34 cellular contexts compared by ENCODE assay signal in genomic region chr20:23879811-23880374, GRCh38. TPM values are rescaled to one million over a fixed set of nuclear protein-coding genes. Genes with fewer than 3 reads are reported as not detected.
A peak's percentile ranks its signal among the peaks of the same experiment; 100 is the strongest.
DNase-seq lines count a peak whose midpoint lies in the region; ATAC-seq, FAIRE-seq and TF ChIP-seq lines count a peak whose summit lies in the region.
"Had no signal": no experiment of that assay in that cellular context is flagged by ENCODE, and none has a peak within 500 bp of the region (broad histone marks: within the 10 kb centered on the region; RNA-seq: fewer than 3 reads in every experiment).

No MANE protein-coding gene starts in this region.

- H3K79me2 ChIP-seq in H1 (ENCODE audit: control insufficient read depth in 1 of 2, insufficient read depth in 2 of 2, low read length in 2 of 2) (no peaks in the 10 kb centered on the region), H9 (ENCODE audit: insufficient read depth, low read length) (no peaks in the 10 kb centered on the region), osteoblast (ENCODE audit: insufficient read depth, low read length) (no peaks in the 10 kb centered on the region)

- H2BK120ac ChIP-seq in H1 (replicated peaks; ENCODE audit: low read depth, low read length): no peak overlapping the region
- H2BK120ac ChIP-seq in H9 (ENCODE audit: low read depth, low read length, poor library complexity, severe bottlenecking): no peak overlapping the region

- intact Hi-C loops in pancreas (cut with DNase I): no loop called here

- CTCF ChIA-PET in H1 (lab: Charles Lee; ENCODE audit: partially characterized antibody): interaction anchor here (1.1 to 4.1 kb wide), 2 partner anchors 10 to 281 kb away, joined by 3 to 25 read pairs; no protein-coding TSS in a partner anchor

- H3K14ac ChIP-seq in H1 (ENCODE audit: insufficient read length) (no peak overlapping the region), H9 (ENCODE audit: insufficient read depth, low read length) (no peak overlapping the region)

- TF ChIP-seq CTCF in H1 (IDR thresholded peaks at IDR 0.05; ENCODE audit: control extremely low read depth in 1 of 3, insufficient read depth in 1 of 3, low read depth in 1 of 3, low read length in 3 of 3) (no peak), pancreas (IDR thresholded peaks at IDR 0.05) (no peak), H9 (conservative IDR thresholded peaks at IDR 0.05) (no peak), osteoblast (IDR thresholded peaks at IDR 0.05; ENCODE audit: extremely low read depth, low read depth, low read length) (no peak)

- H3K4me3 ChIP-seq in H1 (ENCODE audit: extremely low read depth in 1 of 4, insufficient read depth in 2 of 4, low read depth in 3 of 4, low read length in 4 of 4): no peak overlapping the region
- no peak overlapping the region for H3K4me3 ChIP-seq in pancreas
- H3K4me3 ChIP-seq in osteoblast (ENCODE audit: insufficient read depth, low read length): no peak overlapping the region
- H3K4me3 ChIP-seq: right atrium auricular region, spleen, transverse colon had no signal

- H3K9me3 ChIP-seq in H1 (ENCODE audit: insufficient read depth in 2 of 2, low read depth in 1 of 2, low read length in 1 of 2): no peaks in the 10 kb centered on the region
- no peaks in the 10 kb centered on the region for H3K9me3 ChIP-seq in pancreas
- no peaks in the 10 kb centered on the region for H3K9me3 ChIP-seq in H9 (ENCODE audit: control insufficient read depth, low read depth, low read length)
- H3K9me3 ChIP-seq in osteoblast (ENCODE audit: low read depth, low read length): no peaks in the 10 kb centered on the region
- H3K9me3 ChIP-seq in T-helper 17 cell (ENCODE audit: control insufficient read depth, low read length, poor library complexity, severe bottlenecking): no peaks in the 10 kb centered on the region
- H3K9me3 ChIP-seq: BE2C, right atrium auricular region, spleen, transverse colon had no signal

- no peak overlapping the region for H3K18ac ChIP-seq in H1 (ENCODE audit: extremely low read depth, low read length)
- H3K18ac ChIP-seq in H9 (ENCODE audit: insufficient read length, low read depth, low read length): no peak overlapping the region

- no peak overlapping the region for H3K23ac ChIP-seq in H1 (ENCODE audit: insufficient read length)
- H3K23ac ChIP-seq in H9 (ENCODE audit: insufficient read length, low read depth, low read length): no peak overlapping the region

- 0 out of 2 replicates have a peak overlapping the region, but pooled peaks have one; percentile 50 for H2BK12ac ChIP-seq in H1 (ENCODE audit: low read depth, low read length)
- no peak overlapping the region for H2BK12ac ChIP-seq in H9 (ENCODE audit: insufficient read length, low read depth, low read length)

- H3K27me3 ChIP-seq in H1 (replicated peaks in 1 of 4; ENCODE audit: control insufficient read depth in 3 of 4, extremely low read depth in 1 of 4, insufficient read depth in 3 of 4, low read length in 3 of 4): no peaks in the 10 kb centered on the region; a peak in 1 of 7 replicates
- H3K27me3 ChIP-seq in pancreas: no peaks in the 10 kb centered on the region
- H3K27me3 ChIP-seq in H9 (ENCODE audit: insufficient read depth, low read length): no peaks in the 10 kb centered on the region
- H3K27me3 ChIP-seq in osteoblast (ENCODE audit: insufficient read depth, low read length): peaks cover 3% of the 10 kb centered on the region
- H3K27me3 ChIP-seq: BE2C, right atrium auricular region, transverse colon had no signal

- H3K27ac Mint-ChIP-seq in H9 (no peak overlapping the region), T-helper 17 cell (no peak overlapping the region)
- H3K27ac Mint-ChIP-seq: natural killer cell had no signal

- no peak for TF ChIP-seq EP300 in H1 (IDR thresholded peaks at IDR 0.05; ENCODE audit: borderline replicate concordance in 1 of 2, low read depth in 2 of 2, low read length in 2 of 2)

- FAIRE-seq in H1 (lab: Jason Lieb, UNC): no peak
- FAIRE-seq in pancreas (lab: Jason Lieb, UNC): no peak

- H2BK15ac ChIP-seq in H1 (ENCODE audit: low read length) (no peak overlapping the region), H9 (ENCODE audit: low read depth, low read length) (no peak overlapping the region)

- H4K91ac ChIP-seq in H1 (replicated peaks; ENCODE audit: insufficient read length, low read length): no peak overlapping the region
- no peak overlapping the region for H4K91ac ChIP-seq in H9 (ENCODE audit: insufficient read length, low read depth, low read length)

- no peak overlapping the region for H3K4me3 Mint-ChIP-seq in H9
- H3K4me3 Mint-ChIP-seq in T-helper 17 cell: no peak overlapping the region
- H3K4me3 Mint-ChIP-seq: natural killer cell had no signal

- H4K20me1 ChIP-seq in H1 (replicated peaks in 1 of 2; ENCODE audit: control insufficient read depth in 1 of 2, insufficient read depth in 2 of 2, low read length in 2 of 2) (no peaks in the 10 kb centered on the region), H9 (ENCODE audit: control insufficient read depth, insufficient read depth, insufficient read length) (no peaks in the 10 kb centered on the region), osteoblast (ENCODE audit: insufficient read depth, low read length) (no peaks in the 10 kb centered on the region)

- H3K36me3 Mint-ChIP-seq in H9 (ENCODE audit: insufficient read depth in 1 of 3, low read depth in 3 of 3) (no peaks in the 10 kb centered on the region; a peak in 1 of 7 replicates), T-helper 17 cell (ENCODE audit: low read depth) (no peaks in the 10 kb centered on the region)
- H3K36me3 Mint-ChIP-seq: natural killer cell had no signal

- H3K56ac ChIP-seq in H1 (replicated peaks; ENCODE audit: insufficient read length, low read depth, low read length) (no peak overlapping the region), H9 (ENCODE audit: insufficient read length, low read depth, low read length) (no peak overlapping the region)

- H2AK5ac ChIP-seq in H1 (ENCODE audit: low read depth, low read length) (0 out of 2 replicates have a peak overlapping the region, but pooled peaks have one; percentile 39), H9 (ENCODE audit: insufficient read length, low read length) (no peak overlapping the region)

- H3K27me3 Mint-ChIP-seq in H9 (ENCODE audit: low read depth): no peaks in the 10 kb centered on the region; the same call in 1 of the 2 replicates
- peaks cover 20% of the 10 kb centered on the region for H3K27me3 Mint-ChIP-seq in T-helper 17 cell

- H2AFZ ChIP-seq in H1 (ENCODE audit: low read length): no peak overlapping the region
- no peak overlapping the region for H2AFZ ChIP-seq in H9 (ENCODE audit: low read length)
- no peak overlapping the region for H2AFZ ChIP-seq in osteoblast (ENCODE audit: low read length)

- H3K4me2 ChIP-seq in H1 (ENCODE audit: insufficient read depth in 1 of 2, low read depth in 2 of 2, low read length in 2 of 2) (no peak overlapping the region), H9 (ENCODE audit: insufficient read depth, insufficient read length, low read length) (no peak overlapping the region), osteoblast (ENCODE audit: insufficient read depth, low read length) (no peak overlapping the region)

- no peak for TF ChIP-seq RAD21 in H1 (IDR thresholded peaks at IDR 0.05 in 1 of 2, conservative IDR thresholded peaks at IDR 0.05 in 1 of 2; ENCODE audit: low read depth in 2 of 2, low read length in 2 of 2)

- H3K4me1 ChIP-seq in H1 (replicated peaks in 1 of 4; ENCODE audit: control insufficient read depth in 3 of 4, insufficient read depth in 4 of 4, low read length in 3 of 4): peaks cover 0 to 4% (median 0%) of the 10 kb centered on the region in 4 experiments; a peak in 2 of 7 replicates
- no peaks in the 10 kb centered on the region for H3K4me1 ChIP-seq in pancreas
- no peaks in the 10 kb centered on the region for H3K4me1 ChIP-seq in H9 (ENCODE audit: insufficient read depth, low read length)
- no peaks in the 10 kb centered on the region for H3K4me1 ChIP-seq in osteoblast (ENCODE audit: insufficient read depth, low read length)
- H3K4me1 ChIP-seq: BE2C, right atrium auricular region, spleen, transverse colon had no signal

- H4K5ac ChIP-seq in H1 (ENCODE audit: insufficient read length, low read depth, low read length) (no peak overlapping the region), H9 (ENCODE audit: insufficient read length, low read depth, low read length) (no peak overlapping the region)

- DNase-seq in HK-2 (ENCODE audit: unreplicated experiment): peak; percentile 9
- no peak for DNase-seq in H1 (ENCODE audit: low read depth in 1 of 2, low spot score in 2 of 2)
- peak; percentile 79 for DNase-seq in left kidney (ENCODE audit: low read depth, low spot score)
- peak in 2 of 6 donors; percentile 13 to 32 for DNase-seq in pancreas
- DNase-seq in H9: no peak
- DNase-seq in osteoblast (ENCODE audit: insufficient read length, low spot score, missing footprints): no peak
- no peak for DNase-seq in T-helper 17 cell
- DNase-seq: ACHN; activated CD4-positive, alpha-beta T cell treated with anti-CD3 and anti-CD28 coated beads for 48 hours; activated effector memory CD4-positive, alpha-beta T cell treated with anti-CD3 and anti-CD28 coated beads, Interleukin-2, amount 50 U/mL, for 16 hours; activated T-cell treated with anti-CD3 and anti-CD28 coated beads, Interleukin-2, amount 50 U/mL, for 1 hour; BE2C; DMS79; GDM1; glutamatergic neuron; left cardiac atrium; natural killer cell; NCI-H1092; NCI-H187; NCI-H2171; NCI-H510A treated with DMSO at 0.1 percent for 48 hours; NK-92 treated with Interleukin-12 subunit alpha and Interleukin-12 subunit beta, amount 100 ng/mL, for 24 hours; SHP77 treated with DMSO at 0.1 percent for 48 hours; spleen; stimulated activated CD4-positive, alpha-beta T cell treated with anti-CD3 and anti-CD28 coated beads, Interleukin-2, amount 100 ng/mL, for 48 hours; T-helper 9 cell; transverse colon; WERI-Rb-1 had no signal

- H4K8ac ChIP-seq in H1 (ENCODE audit: extremely low read depth, insufficient read depth, low read length): no peak overlapping the region
- no peak overlapping the region for H4K8ac ChIP-seq in H9 (replicated peaks; ENCODE audit: insufficient read length, low read depth, low read length)

- H3K23me2 ChIP-seq in H1 (ENCODE audit: low read depth, low read length): no peaks in the 10 kb centered on the region; the same call in 1 of the 2 replicates
- no peaks in the 10 kb centered on the region for H3K23me2 ChIP-seq in H9 (ENCODE audit: insufficient read length, low read depth, low read length, poor library complexity, severe bottlenecking)

- H3K9ac ChIP-seq in H1 (replicated peaks in 1 of 4; ENCODE audit: extremely low read depth in 1 of 4, low read depth in 3 of 4, low read length in 3 of 4) (no peak overlapping the region), H9 (ENCODE audit: extremely low read depth, insufficient read length, low read length) (no peak overlapping the region)

- no peak overlapping the region; the same call in 1 of the 2 replicates for H2BK5ac ChIP-seq in H1 (ENCODE audit: low read depth, low read length)
- no peak overlapping the region for H2BK5ac ChIP-seq in H9 (ENCODE audit: insufficient read length, low read length)

- no peak overlapping the region for H3T11ph ChIP-seq in H9 (ENCODE audit: low read length)

- H2BK20ac ChIP-seq in H1 (ENCODE audit: low read length): no peak overlapping the region
- H2BK20ac ChIP-seq in H9 (ENCODE audit: low read depth, low read length, poor library complexity, severe bottlenecking): no peak overlapping the region

- ATAC-seq in pancreas: peak; percentile 54 to 81 (median 72)
- no peak for ATAC-seq in HG02759 (IDR thresholded peaks at IDR 0.05; ENCODE audit: unreplicated experiment)
- no peak for ATAC-seq in T-helper 17 cell
- ATAC-seq: left cardiac atrium, natural killer cell, Panc1 had no signal

- no peaks in the 10 kb centered on the region; the same call in 1 of the 2 replicates for H3K79me1 ChIP-seq in H1 (ENCODE audit: low read depth, low read length)
- no peaks in the 10 kb centered on the region for H3K79me1 ChIP-seq in H9 (ENCODE audit: insufficient read depth, low read depth, low read length, poor library complexity, severe bottlenecking)

- WGBS in H1 (ENCODE audit: extremely low coverage in 1 of 2, insufficient coverage in 1 of 2, insufficient read length in 1 of 2, insufficient replicate concordance in 2 of 2, low coverage in 1 of 2, low lambda C conversion rate in 2 of 2, missing lambda C conversion rate in 1 of 2), 2 experiments: 78% methylated on average over 6 of the region's 8 CpGs; no CpG with 5 or more reads in 1 of the 2 experiments
- 22 to 27% methylated on average over 8 of the region's 8 CpGs for WGBS in pancreas, 2 donors
- no CpG with 5 or more reads among the region's 8 CpGs for WGBS in H9 (ENCODE audit: extremely low coverage, insufficient read length, low lambda C conversion rate)

- H3K27ac ChIP-seq in H1 (ENCODE audit: low read depth, low read length) (no peak overlapping the region), pancreas (peak overlapping the region in 1 of 4 donors; percentile 36), H9 (ENCODE audit: insufficient read length, low read depth, low read length) (no peak overlapping the region), osteoblast (ENCODE audit: low read depth, low read length) (no peak overlapping the region)
- H3K27ac ChIP-seq: right atrium auricular region, spleen, transverse colon, WERI-Rb-1 had no signal

- peaks cover 8% of the 10 kb centered on the region in 2 experiments for H3K4me1 Mint-ChIP-seq in H9
- H3K4me1 Mint-ChIP-seq in T-helper 17 cell: no peaks in the 10 kb centered on the region
- H3K4me1 Mint-ChIP-seq: natural killer cell had no signal

- no peak for TF ChIP-seq POLR2A in H1 (IDR thresholded peaks at IDR 0.05; ENCODE audit: control extremely low read depth in 1 of 2, low read depth in 2 of 2, low read length in 2 of 2)

- no peaks in the 10 kb centered on the region for H3K9me3 Mint-ChIP-seq in H9
- H3K9me3 Mint-ChIP-seq: natural killer cell had no signal

- H3K36me3 ChIP-seq in H1 (ENCODE audit: control insufficient read depth in 2 of 4, insufficient read depth in 4 of 4, low read length in 3 of 4) (no peaks in the 10 kb centered on the region), pancreas (no peaks in the 10 kb centered on the region), osteoblast (ENCODE audit: insufficient read depth, low read length) (no peaks in the 10 kb centered on the region)
- H3K36me3 ChIP-seq: BE2C, right atrium auricular region, spleen, transverse colon, WERI-Rb-1 had no signal

- H3K4ac ChIP-seq in H1 (replicated peaks; ENCODE audit: insufficient read length, low read depth, low read length) (no peak overlapping the region), H9 (ENCODE audit: low read depth, low read length) (no peak overlapping the region)

- POLR2A ChIA-PET in H1 (lab: Charles Lee; ENCODE audit: partially characterized antibody): no interaction called here

RNA-seq across cellular contexts. Expression of gene CST5, which starts 0.3 kb away (rescaled TPM):
- not detected in 2 replicates for total RNA-seq in H1 (2021; fragmentation: NEBNext Ultra II Directional; extraction: Animal tissue kit (Norgen Biotek cat#: 25700))
- polyA plus RNA-seq in H1 (2011; rRNA removed) (not detected in 2 replicates), pancreas (under 1 TPM; 0.46 to 0.61 TPM)
- not detected for polyA plus RNA-seq in H1 (2011; cell fraction: cytosol; rRNA removed)
- polyA plus RNA-seq in H1 (2011; cell fraction: nucleus; rRNA removed): not detected
- polyA plus RNA-seq in H1 (2012, experiment 1 of 2): not detected in 4 replicates
- not detected for polyA plus RNA-seq in H1 (2012, experiment 2 of 2)
- polyA plus RNA-seq in H1 (2013, experiment 1 of 2): not detected
- not detected for polyA plus RNA-seq in H1 (2013, experiment 2 of 2)
- not detected in 2 replicates for polyA minus RNA-seq in H1 (2011; rRNA and poly(A)+ RNA removed)
- not detected for polyA minus RNA-seq in H1 (2011; cell fraction: cytosol; rRNA and poly(A)+ RNA removed)
- not detected for polyA minus RNA-seq in H1 (2011; cell fraction: nucleus; rRNA and poly(A)+ RNA removed)
- total RNA-seq in pancreas (under 1 TPM in 3 of 6 donors, not detected in 3; 0.23 to 0.63 (median 0.37) TPM), H9 (2021) (not detected in 2 replicates), osteoblast (not detected in 2 replicates), T-helper 17 cell (not detected)
- total RNA-seq: activated CD8-positive, alpha-beta memory T cell treated with anti-CD3 and anti-CD28 coated beads for 36 hours; cerebellum; left cardiac atrium; natural killer cell; osteocyte; right atrium auricular region; spleen; transverse colon had no signal
- polyA plus RNA-seq: spleen had no signal

RNA-seq across cellular contexts. Expression of gene CST2, which starts 53.4 kb away (rescaled TPM):
- total RNA-seq in H1 (2021; fragmentation: NEBNext Ultra II Directional; extraction: Animal tissue kit (Norgen Biotek cat#: 25700)): not detected in 2 replicates
- polyA plus RNA-seq in H1 (2011; rRNA removed): not detected in 2 replicates
- not detected for polyA plus RNA-seq in H1 (2011; cell fraction: cytosol; rRNA removed)
- not detected for polyA plus RNA-seq in H1 (2011; cell fraction: nucleus; rRNA removed)
- not detected in 4 replicates for polyA plus RNA-seq in H1 (2012, experiment 1 of 2)
- not detected for polyA plus RNA-seq in H1 (2012, experiment 2 of 2)
- polyA plus RNA-seq in H1 (2013, experiment 1 of 2): not detected
- polyA plus RNA-seq in H1 (2013, experiment 2 of 2): not detected
- not detected in 2 replicates for polyA minus RNA-seq in H1 (2011; rRNA and poly(A)+ RNA removed)
- polyA minus RNA-seq in H1 (2011; cell fraction: cytosol; rRNA and poly(A)+ RNA removed): not detected
- not detected for polyA minus RNA-seq in H1 (2011; cell fraction: nucleus; rRNA and poly(A)+ RNA removed)
- total RNA-seq in pancreas: 1 to 10 TPM in 1 of 6 donors, under 1 TPM in 1, not detected in 4; 0.28 to 2.7 TPM
- polyA plus RNA-seq in pancreas: 1 to 10 TPM; 2.3 to 7.5 TPM
- not detected in 2 replicates for total RNA-seq in H9 (2021)
- total RNA-seq in osteoblast: not detected in 2 replicates
- total RNA-seq in T-helper 17 cell: not detected
- total RNA-seq: activated CD8-positive, alpha-beta memory T cell treated with anti-CD3 and anti-CD28 coated beads for 36 hours; cerebellum; left cardiac atrium; natural killer cell; osteocyte; right atrium auricular region; spleen; transverse colon had no signal

Comparison
In these comparisons a context has a peak if more than half of its experiments do, and no peak if none do; other contexts are left out.
1. DNase-seq: peak in HK-2 (single experiment) and left kidney (single experiment); none in H1 (0 of 2), H9 (single experiment), osteoblast (single experiment) and T-helper 17 cell (0 of 3).
2. ATAC-seq: peak in pancreas (4 of 4); none in HG02759 (single experiment) and T-helper 17 cell (single experiment).